20 cellular contexts compared by ENCODE assay signal in the genomic region with DNA sequence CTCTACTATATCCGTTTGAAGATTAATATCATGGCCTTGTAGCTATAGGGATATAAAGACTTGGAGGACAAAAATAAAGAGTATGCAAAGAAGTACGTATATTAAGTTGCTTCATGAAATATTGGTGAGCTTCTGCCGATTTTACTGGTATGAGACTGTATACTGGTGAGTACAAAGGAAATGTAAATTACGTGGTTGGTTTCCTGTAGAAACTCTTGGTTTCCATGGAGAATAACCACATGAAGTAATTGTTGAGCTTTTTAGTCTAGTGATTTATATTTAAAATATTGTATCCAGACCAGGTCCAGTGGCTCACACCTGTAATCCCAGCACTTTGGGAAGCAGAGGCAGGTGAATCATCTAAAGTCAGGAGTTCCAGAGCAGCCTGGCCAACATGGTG. TPM values are rescaled to one million over a fixed set of nuclear protein-coding genes. Genes with fewer than 3 reads are reported as not detected.
A peak's percentile ranks its signal among the peaks of the same experiment; 100 is the strongest.
DNase-seq lines count a peak whose midpoint lies in the region; ATAC-seq, FAIRE-seq and TF ChIP-seq lines count a peak whose summit lies in the region.
"Had no signal": no experiment of that assay in that cellular context is flagged by ENCODE, and none has a peak within 500 bp of the region (broad histone marks: within the 10 kb centered on the region; RNA-seq: fewer than 3 reads in every experiment).

No MANE protein-coding gene starts in this region.

- H3K4me1 ChIP-seq in BLaER1 (peaks cover 52% of the 10 kb centered on the region), MM.1S (ENCODE audit: low read length) (peaks cover 6% of the 10 kb centered on the region), endothelial cell of umbilical vein (ENCODE audit: control insufficient read depth, extremely low read depth, insufficient read depth, low read length) (no peaks in the 10 kb centered on the region), tibial nerve (no peaks in the 10 kb centered on the region)

- no peak for ATAC-seq in GM21515 (IDR thresholded peaks at IDR 0.05; ENCODE audit: unreplicated experiment)
- ATAC-seq: GM12878, SK-N-SH treated with all-trans-retinoic acid at 6 μM for 48 hours had no signal

- no peak overlapping the region for H3K27ac ChIP-seq in BLaER1
- H3K27ac ChIP-seq in MM.1S (ENCODE audit: low read length): no peak overlapping the region
- H3K27ac ChIP-seq in endothelial cell of umbilical vein (ENCODE audit: insufficient read depth, low read depth, low read length): no peak overlapping the region
- H3K27ac ChIP-seq in tibial nerve: no peak overlapping the region
- H3K27ac ChIP-seq in WERI-Rb-1: no peak overlapping the region

- CTCF ChIA-PET in endothelial cell of umbilical vein (lab: Charles Lee): interaction anchor here (0.9 to 1.4 kb wide), 3 partner anchors 16 to 607 kb away, joined by 3 to 7 read pairs (median 3); no protein-coding TSS in a partner anchor

- H3K9me2 ChIP-seq in MM.1S (replicated peaks; ENCODE audit: insufficient read depth, low read length): no peaks in the 10 kb centered on the region

- H4K20me1 ChIP-seq in BLaER1: no peaks in the 10 kb centered on the region
- H4K20me1 ChIP-seq in MM.1S (ENCODE audit: insufficient read depth, low read length): no peaks in the 10 kb centered on the region
- no peaks in the 10 kb centered on the region for H4K20me1 ChIP-seq in endothelial cell of umbilical vein (replicated peaks; ENCODE audit: control insufficient read depth, extremely low read depth, insufficient read depth, low read length)

- no peaks in the 10 kb centered on the region for H3K36me3 ChIP-seq in BLaER1
- H3K36me3 ChIP-seq in MM.1S (replicated peaks; ENCODE audit: insufficient read depth, low read length): no peaks in the 10 kb centered on the region
- no peaks in the 10 kb centered on the region for H3K36me3 ChIP-seq in endothelial cell of umbilical vein (ENCODE audit: control insufficient read depth in 2 of 2, extremely low read depth in 1 of 2, insufficient read depth in 2 of 2, low read length in 2 of 2)
- no peaks in the 10 kb centered on the region for H3K36me3 ChIP-seq in tibial nerve
- H3K36me3 ChIP-seq in WERI-Rb-1: no peaks in the 10 kb centered on the region

- H2AFZ ChIP-seq in MM.1S (ENCODE audit: low read length): no peak overlapping the region
- H2AFZ ChIP-seq in endothelial cell of umbilical vein (ENCODE audit: low read depth, low read length): no peak overlapping the region

- POLR2A ChIA-PET in endothelial cell of umbilical vein (lab: Charles Lee): no interaction called here

- TF ChIP-seq EP300 in tibial nerve (IDR thresholded peaks at IDR 0.05): no peak

- H3K9ac ChIP-seq in BLaER1 (no peak overlapping the region), MM.1S (ENCODE audit: low read length) (no peak overlapping the region), endothelial cell of umbilical vein (replicated peaks; ENCODE audit: extremely low read depth, insufficient read depth, low read length) (no peak overlapping the region)

- H3K79me2 ChIP-seq in MM.1S (ENCODE audit: low read length) (no peaks in the 10 kb centered on the region), endothelial cell of umbilical vein (ENCODE audit: control insufficient read depth, insufficient read depth, low read length) (no peaks in the 10 kb centered on the region)

- no peak for FAIRE-seq in endothelial cell of umbilical vein (lab: Jason Lieb, UNC)
- no peak for FAIRE-seq in HTR-8/SVneo (lab: Jason Lieb, UNC)
- FAIRE-seq: GM12878, H1 had no signal

- H3K4me3 ChIP-seq in BLaER1 (no peak overlapping the region), GM12865 (ENCODE audit: low read depth, low read length) (no peak overlapping the region), MM.1S (ENCODE audit: low read length) (no peak overlapping the region), endothelial cell of umbilical vein (replicated peaks in 1 of 3; ENCODE audit: insufficient read depth in 1 of 3, low read depth in 1 of 3, low read length in 3 of 3) (no peak overlapping the region), tibial nerve (no peak overlapping the region), WERI-Rb-1 (ENCODE audit: low read depth, low read length) (no peak overlapping the region)
- H3K4me3 ChIP-seq: GM12878 had no signal

- BruUV-seq in endothelial cell of umbilical vein (replicated peaks; lab: Mats Ljungman, UMichigan): no TSS peak

- WGBS in tibial nerve, 2 donors: 70 to 85% methylated on average over 4 of the region's 4 CpGs

- intact Hi-C loops in endothelial cell of umbilical vein (cut with micrococcal nuclease): no loop called here

- DNase-seq in GM12865 (ENCODE audit: low read depth) (peak; percentile 2), MM.1S (peak; percentile 46), endothelial cell of umbilical vein (ENCODE audit: low read depth, low spot score) (peak; percentile 9), tibial nerve (ENCODE audit: low spot score in 2 of 2) (no peak), WERI-Rb-1 (no peak), HTR-8/SVneo (ENCODE audit: insufficient read length, low spot score) (no peak)
- DNase-seq: AML-193, COR-L47, DMS 273 treated with DMSO at 0.1 percent for 48 hours, GDM1, NCI-H1105, NCI-H510A, NCI-H748 treated with DMSO at 0.1 percent for 48 hours, SHP77 treated with DMSO at 0.1 percent for 48 hours, T-helper 1 cell had no signal

- H3K9me1 ChIP-seq in endothelial cell of umbilical vein (replicated peaks; ENCODE audit: control insufficient read depth, extremely low read depth, insufficient read depth, low read length): no peaks in the 10 kb centered on the region

- peak overlapping the region; percentile 53 for H3K4me2 ChIP-seq in BLaER1
- H3K4me2 ChIP-seq in MM.1S (ENCODE audit: low read depth, low read length): peak overlapping the region; percentile 30; the same call in 1 of the 2 replicates
- no peak overlapping the region for H3K4me2 ChIP-seq in endothelial cell of umbilical vein (ENCODE audit: insufficient read depth, low read length)

- H3K9me3 ChIP-seq in BLaER1 (no peaks in the 10 kb centered on the region), MM.1S (replicated peaks; ENCODE audit: insufficient read depth, low read length) (no peaks in the 10 kb centered on the region), endothelial cell of umbilical vein (replicated peaks; ENCODE audit: control insufficient read depth, insufficient read depth, low read length) (no peaks in the 10 kb centered on the region), tibial nerve (no peaks in the 10 kb centered on the region), WERI-Rb-1 (ENCODE audit: severe bottlenecking) (no peaks in the 10 kb centered on the region)

- TF ChIP-seq POLR2A in endothelial cell of umbilical vein (IDR thresholded peaks at IDR 0.05; ENCODE audit: low read depth, low read length) (no peak), tibial nerve (IDR thresholded peaks at IDR 0.05) (no peak)

- H3K27me3 ChIP-seq in BLaER1 (no peaks in the 10 kb centered on the region), MM.1S (replicated peaks; ENCODE audit: insufficient read depth, low read length) (no peaks in the 10 kb centered on the region), endothelial cell of umbilical vein (ENCODE audit: control insufficient read depth in 2 of 2, insufficient read depth in 2 of 2, low read length in 2 of 2) (peaks cover 0 to 2% of the 10 kb centered on the region in 2 experiments), tibial nerve (no peaks in the 10 kb centered on the region), WERI-Rb-1 (ENCODE audit: insufficient read depth, low read depth, severe bottlenecking) (no peaks in the 10 kb centered on the region)

- TF ChIP-seq CTCF in GM12865 (IDR thresholded peaks at IDR 0.05; ENCODE audit: insufficient read depth, low read depth, low read length, missing control alignments) (no peak), MM.1S (IDR thresholded peaks at IDR 0.05; ENCODE audit: low read length) (no peak), endothelial cell of umbilical vein (IDR thresholded peaks at IDR 0.05; ENCODE audit: extremely low read depth in 1 of 2, insufficient read depth in 1 of 2, low read depth in 1 of 2, low read length in 2 of 2) (no peak), tibial nerve (IDR thresholded peaks at IDR 0.05) (no peak), WERI-Rb-1 (IDR thresholded peaks at IDR 0.05; ENCODE audit: low read depth, low read length) (no peak)

- dilution Hi-C loops in endothelial cell of umbilical vein (cut with MboI; ENCODE audit: extremely low pct_ligation_motif_present, low sequenced_read_pairs): no loop called here

- H3F3A ChIP-seq in MM.1S (ENCODE audit: insufficient read depth, low read length): no peaks in the 10 kb centered on the region

TF ChIP-seq in endothelial cell of umbilical vein, 7 proteins besides CTCF, POLR2A, EP300 and RAD21:
- TF ChIP-seq JUN (IDR thresholded peaks at IDR 0.05; ENCODE audit: borderline replicate concordance, insufficient read depth, insufficient read length, low read depth) (no peak), POLR2AphosphoS5 (IDR thresholded peaks at IDR 0.05; ENCODE audit: insufficient read depth, low read depth, low read length) (no peak), FOS (IDR thresholded peaks at IDR 0.05; ENCODE audit: borderline replicate concordance, insufficient read depth, low read length) (no peak), MYC (IDR thresholded peaks at IDR 0.05; ENCODE audit: low read depth, low read length) (no peak), GATA2 (IDR thresholded peaks at IDR 0.05; ENCODE audit: insufficient read depth, insufficient read length, low read depth, low read length) (no peak), EZH2 (IDR thresholded peaks at IDR 0.05; ENCODE audit: borderline replicate concordance, low read depth, low read length, severe bottlenecking) (no peak)
- TF ChIP-seq, protein P1, sequence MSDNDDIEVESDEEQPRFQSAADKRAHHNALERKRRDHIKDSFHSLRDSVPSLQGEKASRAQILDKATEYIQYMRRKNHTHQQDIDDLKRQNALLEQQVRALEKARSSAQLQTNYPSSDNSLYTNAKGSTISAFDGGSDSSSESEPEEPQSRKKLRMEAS (IDR thresholded peaks at IDR 0.05; ENCODE audit: insufficient read depth, insufficient read length): no peak

RNA-seq across cellular contexts. Expression of gene GLI3, which starts 32.2 kb away (rescaled TPM):
- total RNA-seq in endothelial cell of umbilical vein: 24.9 and 30.3 TPM in 2 replicates
- polyA plus RNA-seq in endothelial cell of umbilical vein: 5.1 and 6.0 TPM in 2 replicates
- polyA plus RNA-seq in endothelial cell of umbilical vein (2011; cell fraction: cytosol; rRNA removed): 5.3 and 5.8 TPM in 2 replicates
- 11.8 and 18.7 TPM in 2 replicates for polyA plus RNA-seq in endothelial cell of umbilical vein (2011; cell fraction: nucleus; rRNA removed)
- 6.0 and 8.6 TPM in 2 replicates for polyA plus RNA-seq in endothelial cell of umbilical vein (2012)
- polyA minus RNA-seq in endothelial cell of umbilical vein: 28.1 and 30.1 TPM in 2 replicates
- polyA minus RNA-seq in endothelial cell of umbilical vein (2011; cell fraction: cytosol; rRNA and poly(A)+ RNA removed): 1.1 TPM
- polyA minus RNA-seq in endothelial cell of umbilical vein (2011; cell fraction: nucleus; rRNA and poly(A)+ RNA removed): 32.5 and 40.2 TPM in 2 replicates
- total RNA-seq in tibial nerve: 10 to 100 TPM in 1 of 4 donors, 1 to 10 TPM in 3; 8.6 to 12.6 (median 8.7) TPM
- total RNA-seq: GM12878 had no signal

Comparison
In these comparisons a context has a peak if more than half of its experiments do, and no peak if none do; other contexts are left out.
1. DNase-seq: peak in GM12865 (single experiment), MM.1S (single experiment) and endothelial cell of umbilical vein (single experiment); none in tibial nerve (0 of 2), WERI-Rb-1 (single experiment) and HTR-8/SVneo (single experiment).